In the genomic region with DNA sequence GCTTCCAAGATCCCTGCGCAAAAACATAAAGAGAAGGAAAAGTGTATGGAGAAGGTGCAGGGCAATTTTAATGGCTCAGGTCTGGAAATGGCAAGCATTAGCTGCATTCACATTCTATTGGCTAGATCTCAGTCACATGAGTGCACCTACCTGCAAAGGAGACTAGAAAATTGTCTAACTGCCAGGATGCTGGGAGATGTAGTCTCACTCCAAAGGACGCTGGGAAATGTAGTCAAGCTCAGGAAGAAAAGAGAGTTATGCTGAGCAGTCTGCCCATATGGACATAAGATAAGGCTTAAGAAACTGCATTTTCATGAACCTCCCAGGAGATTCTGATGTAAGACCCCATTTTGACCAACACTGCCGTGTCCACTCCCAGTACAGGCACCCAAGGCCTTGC, we compare ENCODE assay signal across 8 cellular contexts. TPM values are rescaled to one million over a fixed set of nuclear protein-coding genes. Genes with fewer than 3 reads are reported as not detected.
A peak's percentile ranks its signal among the peaks of the same experiment; 100 is the strongest.
DNase-seq lines count a peak whose midpoint lies in the region; ATAC-seq and TF ChIP-seq lines count a peak whose summit lies in the region.

No MANE protein-coding gene starts in this region.

- no peaks in the 10 kb centered on the region for H3K27me3 Mint-ChIP-seq in chondrocyte (ENCODE audit: low read depth)

- no peak overlapping the region for H3K4me3 Mint-ChIP-seq in chondrocyte (ENCODE audit: unreplicated experiment)

- ATAC-seq in GM18858 (IDR thresholded peaks at IDR 0.05; ENCODE audit: unreplicated experiment) (peak; percentile 43), HG02571 (IDR thresholded peaks at IDR 0.05; ENCODE audit: unreplicated experiment) (peak; percentile 40), HG02840 (IDR thresholded peaks at IDR 0.05; ENCODE audit: low FRiP score, unreplicated experiment) (no peak)

- H3K9me3 Mint-ChIP-seq in chondrocyte (ENCODE audit: low read depth) = no peaks in the 10 kb centered on the region

- H3K36me3 Mint-ChIP-seq in chondrocyte (ENCODE audit: low read depth) = no peaks in the 10 kb centered on the region

- peaks cover 3% of the 10 kb centered on the region for H3K4me1 Mint-ChIP-seq in chondrocyte (ENCODE audit: low read depth)

- DNase-seq in NCI-H69 (lab: John Stamatoyannopoulos, UW) (peak; percentile 54), kidney tubule cell (ENCODE audit: low spot score) (peak; percentile 24), SIG-M5 (lab: John Stamatoyannopoulos, UW) (no peak), chondrocyte (ENCODE audit: low spot score) (no peak), HK-2 (ENCODE audit: unreplicated experiment) (no peak)

- TF ChIP-seq CTCF in chondrocyte (IDR thresholded peaks at IDR 0.05) = no peak

- H3K27ac Mint-ChIP-seq in chondrocyte (ENCODE audit: unreplicated experiment) = no peak overlapping the region

RNA-seq across cellular contexts. Expression of a gene that starts 9.5 kb away (rescaled TPM):
- 8.0 to 9.0 TPM (median 8.0 TPM) in 3 replicates for total RNA-seq in chondrocyte

Comparison
In these comparisons a context has a peak if more than half of its experiments do, and no peak if none do; other contexts are left out.
1. DNase-seq: peak in NCI-H69 (single experiment) and kidney tubule cell (single experiment); none in SIG-M5 (single experiment), chondrocyte (single experiment) and HK-2 (single experiment).